8 cellular contexts compared by ENCODE assay signal in the genomic region with DNA sequence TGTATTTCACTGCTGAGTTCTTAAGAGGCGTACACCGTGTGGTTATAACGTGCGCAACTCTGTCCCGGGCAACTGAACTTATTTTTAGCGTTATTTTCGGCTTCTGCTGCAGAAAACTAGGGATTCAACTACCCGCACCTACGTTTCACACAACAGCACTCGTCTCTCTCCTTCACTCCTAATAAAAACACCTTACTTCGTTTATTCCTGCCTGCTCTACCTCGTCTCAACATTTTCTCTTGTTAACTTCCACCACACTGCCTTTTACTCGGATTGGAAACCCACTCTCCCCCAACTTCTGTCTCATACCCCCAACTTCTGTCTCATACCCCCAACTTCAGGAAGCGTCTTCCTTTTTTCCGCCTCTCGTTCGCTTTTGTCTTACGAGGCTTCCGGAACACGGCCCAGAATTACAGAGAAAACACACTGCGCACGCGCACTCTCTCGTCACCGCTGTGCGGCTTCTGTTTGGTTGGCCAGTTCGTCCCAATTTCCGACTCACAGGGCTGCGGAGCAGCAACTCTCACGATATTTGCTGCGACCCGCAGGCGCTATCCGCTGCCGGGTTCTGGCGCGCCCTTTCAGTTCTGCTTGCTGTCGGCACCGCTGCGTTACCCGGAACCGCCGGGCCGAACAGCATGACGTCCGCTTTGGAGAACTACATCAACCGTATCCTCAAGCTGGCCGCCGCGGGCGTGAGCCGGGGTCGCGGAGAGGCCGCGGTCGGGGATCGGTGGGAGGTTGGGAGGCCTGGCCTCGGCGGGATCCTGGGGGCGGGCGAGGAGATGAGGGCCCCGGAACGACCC. TPM values are rescaled to one million over a fixed set of nuclear protein-coding genes. Genes with fewer than 3 reads are reported as not detected.
DNase-seq lines count a peak whose midpoint lies in the region; ATAC-seq, FAIRE-seq and TF ChIP-seq lines count a peak whose summit lies in the region.

Gene LSM8 (plus strand): TSS at position 579 of the 806 bp plus-strand sequence. CDS start 60 bp downstream, at position 639.

- TF ChIP-seq CTCF in AG04449 (IDR thresholded peaks at IDR 0.05; ENCODE audit: insufficient read depth, low read length, missing control alignments) (no peak), WI38 (IDR thresholded peaks at IDR 0.05; ENCODE audit: low read depth, low read length) (no peak), bronchial epithelial cell (IDR thresholded peaks at IDR 0.05; ENCODE audit: insufficient read depth, low read length, severe bottlenecking) (no peak)

- POLR2A ChIA-PET in AG04449 (lab: Yijun Ruan, JAX), result no interaction called here

- H3K27ac ChIP-seq in iPS-20b (ENCODE audit: low read length) (peak within 1 kb of the TSS; percentile 82), skin epidermis (peak within 1 kb of the TSS; percentile 74 to 97 (median 95))

- DNase-seq in AG04449 (ENCODE audit: low read depth, low spot score) (peak; percentile 87), NCI-H2227 treated with DMSO at 0.1 percent for 48 hours (lab: John Stamatoyannopoulos, UW) (peak; percentile 99), bronchial epithelial cell (ENCODE audit: low read depth) (peak; percentile 98)

- H3K4me1 ChIP-seq in iPS-20b (ENCODE audit: insufficient read depth, low read length), result peaks cover 6% of the 10 kb centered on the region; the same call in 1 of the 2 replicates

- CTCF ChIA-PET in AG04449 (lab: Yijun Ruan, JAX), result no interaction called here

- ATAC-seq in GM18907 (IDR thresholded peaks at IDR 0.05; ENCODE audit: unreplicated experiment) (peak; percentile 98), HG03159 (IDR thresholded peaks at IDR 0.05; ENCODE audit: unreplicated experiment) (peak; percentile 98)

- H3K36me3 ChIP-seq in bronchial epithelial cell (ENCODE audit: control insufficient read depth, insufficient read depth, low read length), result no peaks in the 10 kb centered on the region
- H3K36me3 ChIP-seq in iPS-20b (ENCODE audit: insufficient read depth, low read depth, low read length), result peaks cover 35% of the 10 kb centered on the region

- FAIRE-seq in bronchial epithelial cell (lab: Jason Lieb, UNC), result no peak

- H3K4me3 ChIP-seq in AG04449 (ENCODE audit: low read depth, low read length) (peak within 1 kb of the TSS; percentile 85), WI38 (ENCODE audit: low read depth, low read length) (peak within 1 kb of the TSS; percentile 74), bronchial epithelial cell (ENCODE audit: low read depth, low read length) (peak within 1 kb of the TSS; percentile 68), iPS-20b (ENCODE audit: low read length) (peak within 1 kb of the TSS; percentile 99), skin epidermis (peak within 1 kb of the TSS; percentile 76 to 92 (median 80))

- H3K9me3 ChIP-seq in iPS-20b (ENCODE audit: insufficient read depth, low read depth, low read length), result no peaks in the 10 kb centered on the region

- no peaks in the 10 kb centered on the region for H3K27me3 ChIP-seq in bronchial epithelial cell (ENCODE audit: control insufficient read depth, insufficient read depth, low read length)
- H3K27me3 ChIP-seq in iPS-20b (ENCODE audit: insufficient read depth, low read length), result no peaks in the 10 kb centered on the region

- peak within 1 kb of the TSS; percentile 96 for H3K9ac ChIP-seq in iPS-20b (ENCODE audit: low read depth, low read length)

RNA-seq across cellular contexts. Expression of gene LSM8, which starts in this region (rescaled TPM):
- 30.8 and 38.5 TPM in 2 replicates for total RNA-seq in bronchial epithelial cell

Comparison
In these comparisons a context has a peak if more than half of its experiments do, and no peak if none do; other contexts are left out.
1. Peak in every context shown above with its lines: DNase-seq, ATAC-seq, H3K4me3 ChIP-seq and H3K27ac ChIP-seq.